15 cellular contexts compared by ENCODE assay signal in the genomic region with DNA sequence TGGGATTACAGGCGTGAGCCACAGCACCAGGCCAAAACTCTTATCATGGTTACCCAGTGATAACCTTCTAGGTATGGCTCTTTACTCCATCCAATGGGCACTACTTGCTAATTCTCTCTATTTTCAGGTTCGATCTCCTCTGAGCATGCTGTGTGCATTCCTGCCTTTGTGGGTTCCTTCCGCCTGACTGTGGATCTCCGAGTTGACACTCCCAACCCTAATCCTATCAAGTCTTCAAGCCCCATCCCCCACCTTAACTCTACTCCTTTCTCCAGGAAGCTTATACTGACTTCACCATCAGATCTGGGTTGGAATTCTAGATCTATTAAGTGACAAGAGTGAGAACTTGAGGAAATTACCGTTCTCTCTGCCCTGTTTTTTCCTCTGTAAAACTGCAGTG.
DNase-seq lines count a peak whose midpoint lies in the region; ATAC-seq and TF ChIP-seq lines count a peak whose summit lies in the region.
"Had no signal": no experiment of that assay in that cellular context is flagged by ENCODE, and none has a peak within 500 bp of the region (broad histone marks: within the 10 kb centered on the region; RNA-seq: fewer than 3 reads in every experiment).

No MANE protein-coding gene starts in this region.

- WGBS in endodermal cell (ENCODE audit: insufficient coverage in 1 of 2, insufficient read length in 1 of 2), 2 experiments = 84 to 86% methylated on average over 1 to 4 of the region's 5 CpGs

- H3K4me1 Mint-ChIP-seq in activated naive CD8-positive, alpha-beta T cell (ENCODE audit: low read depth) = no peaks in the 10 kb centered on the region
- no peaks in the 10 kb centered on the region for H3K4me1 Mint-ChIP-seq in activated naive CD8-positive, alpha-beta T cell treated with anti-CD3 and anti-CD28 coated beads, Interleukin-2, amount 50 U/mL, for 24 hours
- H3K4me1 Mint-ChIP-seq in endodermal cell = peaks cover 8% of the 10 kb centered on the region
- H3K4me1 Mint-ChIP-seq: CD14-positive monocyte, H9 had no signal

- H3K9me3 Mint-ChIP-seq in activated naive CD8-positive, alpha-beta T cell (ENCODE audit: low read depth) = peaks cover 4% of the 10 kb centered on the region
- H3K9me3 Mint-ChIP-seq in activated naive CD8-positive, alpha-beta T cell treated with anti-CD3 and anti-CD28 coated beads, Interleukin-2, amount 50 U/mL, for 24 hours = peaks cover 8% of the 10 kb centered on the region
- H3K9me3 Mint-ChIP-seq in endodermal cell = no peaks in the 10 kb centered on the region
- H3K9me3 Mint-ChIP-seq: CD14-positive monocyte, H9 had no signal

- H3K36me3 Mint-ChIP-seq in activated naive CD8-positive, alpha-beta T cell = peaks cover 40% of the 10 kb centered on the region
- peaks cover 50% of the 10 kb centered on the region for H3K36me3 Mint-ChIP-seq in activated naive CD8-positive, alpha-beta T cell treated with anti-CD3 and anti-CD28 coated beads, Interleukin-2, amount 50 U/mL, for 24 hours (ENCODE audit: low read depth)
- H3K36me3 Mint-ChIP-seq in endodermal cell (ENCODE audit: low read depth) = peaks cover 68% of the 10 kb centered on the region

- H3K27ac Mint-ChIP-seq in activated naive CD8-positive, alpha-beta T cell = peak overlapping the region; percentile 50
- H3K27ac Mint-ChIP-seq in activated naive CD8-positive, alpha-beta T cell treated with anti-CD3 and anti-CD28 coated beads, Interleukin-2, amount 50 U/mL, for 24 hours = no peak overlapping the region
- no peak overlapping the region for H3K27ac Mint-ChIP-seq in endodermal cell

- no peak overlapping the region for H3K4me3 ChIP-seq in endodermal cell (ENCODE audit: low read length)
- H3K4me3 ChIP-seq: BLaER1 had no signal

- ATAC-seq in activated naive CD8-positive, alpha-beta T cell treated with anti-CD3 and anti-CD28 coated beads, Interleukin-2, amount 50 U/mL, for 24 hours = no peak
- ATAC-seq in left colon = peak; percentile 9
- no peak for ATAC-seq in GM21526 (IDR thresholded peaks at IDR 0.05; ENCODE audit: low FRiP score, unreplicated experiment)

- H3K4me3 Mint-ChIP-seq in activated naive CD8-positive, alpha-beta T cell = no peak overlapping the region
- H3K4me3 Mint-ChIP-seq in activated naive CD8-positive, alpha-beta T cell treated with anti-CD3 and anti-CD28 coated beads, Interleukin-2, amount 50 U/mL, for 24 hours = no peak overlapping the region
- no peak overlapping the region for H3K4me3 Mint-ChIP-seq in endodermal cell
- H3K4me3 Mint-ChIP-seq: CD14-positive monocyte; CD4-positive, alpha-beta memory T cell; H9 had no signal

- no peak overlapping the region for H3K27ac ChIP-seq in endodermal cell (ENCODE audit: low read depth, low read length)
- H3K27ac ChIP-seq: BLaER1 had no signal

- no peaks in the 10 kb centered on the region for H3K27me3 ChIP-seq in endodermal cell (ENCODE audit: control insufficient read depth, insufficient read depth, low read length, poor library complexity, severe bottlenecking)
- H3K27me3 ChIP-seq: BLaER1 had no signal

- H3K36me3 ChIP-seq in endodermal cell (ENCODE audit: control insufficient read depth, insufficient read depth, low read length) = peaks cover 80% of the 10 kb centered on the region

- intact Hi-C loops in left colon (cut with DNase I, micrococcal nuclease) = no loop called here

- H3K27me3 Mint-ChIP-seq in activated naive CD8-positive, alpha-beta T cell = no peaks in the 10 kb centered on the region
- H3K27me3 Mint-ChIP-seq in activated naive CD8-positive, alpha-beta T cell treated with anti-CD3 and anti-CD28 coated beads, Interleukin-2, amount 50 U/mL, for 24 hours = no peaks in the 10 kb centered on the region
- no peaks in the 10 kb centered on the region for H3K27me3 Mint-ChIP-seq in endodermal cell (ENCODE audit: insufficient read depth)
- H3K27me3 Mint-ChIP-seq: CD4-positive, alpha-beta memory T cell had no signal

- no peak overlapping the region for H3K9ac ChIP-seq in endodermal cell (ENCODE audit: extremely low read depth, low read length, poor library complexity, severe bottlenecking)
- H3K9ac ChIP-seq: BLaER1 had no signal

- TF ChIP-seq CTCF in endodermal cell (conservative IDR thresholded peaks at IDR 0.05) = no peak

- no peaks in the 10 kb centered on the region for H3K4me1 ChIP-seq in endodermal cell (ENCODE audit: control insufficient read depth, insufficient read depth, low read length)
- H3K4me1 ChIP-seq: BLaER1 had no signal

- H3K9me3 ChIP-seq in endodermal cell (ENCODE audit: control insufficient read depth, low read length) = peaks cover 14% of the 10 kb centered on the region
- H3K9me3 ChIP-seq: BLaER1 had no signal

- no peak for DNase-seq in activated naive CD8-positive, alpha-beta T cell treated with anti-CD3 and anti-CD28 coated beads, Interleukin-2, amount 50 U/mL, for 24 hours
- DNase-seq in ecto neural progenitor cell (ENCODE audit: low spot score) = peak; percentile 45
- no peak for DNase-seq in left colon
- no peak for DNase-seq in stimulated activated CD4-positive, alpha-beta T cell treated with anti-CD3 and anti-CD28 coated beads, Interleukin-12 subunit alpha, Interleukin-12 subunit beta, amount 100 ng/mL, for 4 hours
- no peak for DNase-seq in endodermal cell
- DNase-seq: 8988T; CD4-positive, alpha-beta memory T cell; DMS 273 treated with DMSO at 0.1 percent for 48 hours; GOT3; H9; IMR-90 had no signal
